Comparison of ENCODE assay signal across 7 cellular contexts in genomic region chr11:65112226-65112550, GRCh38. TPM values are rescaled to one million over a fixed set of nuclear protein-coding genes. Genes with fewer than 3 reads are reported as not detected.
DNase-seq lines count a peak whose midpoint lies in the region; ATAC-seq lines count a peak whose summit lies in the region.

No MANE protein-coding gene starts in this region.

- in situ Hi-C loops in ACHN (cut with HindIII; ENCODE audit: low pct_ligation_motif_present, low pct_unique_long_range_greater_than_20kb, low sequenced_read_pairs): no loop called here

- no peaks in the 10 kb centered on the region for H3K27me3 Mint-ChIP-seq in activated CD8-positive, alpha-beta T cell treated with anti-CD3 and anti-CD28 coated beads, Interleukin-2, amount 10 ng/mL, durations not matched to agents 7 days and 5 days (ENCODE audit: low read depth)

- no peak for DNase-seq in activated CD8-positive, alpha-beta T cell treated with anti-CD3 and anti-CD28 coated beads, Interleukin-2, amount 10 ng/mL, durations not matched to agents 7 days and 5 days
- no peak for DNase-seq in stimulated activated effector memory CD8-positive, alpha-beta T cell treated with anti-CD3 and anti-CD28 coated beads, Interleukin-12 subunit alpha, Interleukin-12 subunit beta, amount 100 ng/mL, for 72 hours (ENCODE audit: low spot score in 2 of 2)
- DNase-seq in ACHN: no peak
- DNase-seq in NCI-H187 (lab: John Stamatoyannopoulos, UW): no peak
- no peak for DNase-seq in AG08395 (ENCODE audit: low spot score)

- H3K27ac Mint-ChIP-seq in activated CD8-positive, alpha-beta T cell treated with anti-CD3 and anti-CD28 coated beads, Interleukin-2, amount 10 ng/mL, durations not matched to agents 7 days and 5 days: peak overlapping the region; percentile 85
- H3K27ac Mint-ChIP-seq in stimulated activated effector memory CD8-positive, alpha-beta T cell treated with anti-CD3 and anti-CD28 coated beads, Interleukin-12 subunit alpha, Interleukin-12 subunit beta, amount 100 ng/mL, for 72 hours: peak overlapping the region; percentile 95

- CTCF ChIA-PET in activated CD8-positive, alpha-beta T cell treated with anti-CD3 and anti-CD28 coated beads, Interleukin-2, amount 10 ng/mL, durations not matched to agents 7 days and 5 days (lab: Charles Lee): interaction anchor here (1.0 to 5.2 kb wide), 17 partner anchors 8 to 668 kb away, joined by 3 to 117 read pairs (median 5); partner anchors contain the start of genes ARL2, CAPN1, CDC42BPG and CDCA5

- ATAC-seq in HG03103 (IDR thresholded peaks at IDR 0.05; ENCODE audit: low read depth, unreplicated experiment): peak; percentile 1
- no peak for ATAC-seq in activated CD8-positive, alpha-beta T cell treated with anti-CD3 and anti-CD28 coated beads, Interleukin-2, amount 10 ng/mL, durations not matched to agents 7 days and 5 days
- ATAC-seq in stimulated activated effector memory CD8-positive, alpha-beta T cell treated with anti-CD3 and anti-CD28 coated beads, Interleukin-12 subunit alpha, Interleukin-12 subunit beta, amount 100 ng/mL, for 72 hours: no peak

- peaks cover 52% of the 10 kb centered on the region for H3K4me1 Mint-ChIP-seq in activated CD8-positive, alpha-beta T cell treated with anti-CD3 and anti-CD28 coated beads, Interleukin-2, amount 10 ng/mL, durations not matched to agents 7 days and 5 days (ENCODE audit: low read depth)
- peaks cover 48% of the 10 kb centered on the region for H3K4me1 Mint-ChIP-seq in stimulated activated effector memory CD8-positive, alpha-beta T cell treated with anti-CD3 and anti-CD28 coated beads, Interleukin-12 subunit alpha, Interleukin-12 subunit beta, amount 100 ng/mL, for 72 hours

- peaks cover 22% of the 10 kb centered on the region for H3K36me3 Mint-ChIP-seq in activated CD8-positive, alpha-beta T cell treated with anti-CD3 and anti-CD28 coated beads, Interleukin-2, amount 10 ng/mL, durations not matched to agents 7 days and 5 days (ENCODE audit: low read depth)
- H3K36me3 Mint-ChIP-seq in stimulated activated effector memory CD8-positive, alpha-beta T cell treated with anti-CD3 and anti-CD28 coated beads, Interleukin-12 subunit alpha, Interleukin-12 subunit beta, amount 100 ng/mL, for 72 hours: peaks cover 69% of the 10 kb centered on the region

- no peaks in the 10 kb centered on the region for H3K9me3 Mint-ChIP-seq in activated CD8-positive, alpha-beta T cell treated with anti-CD3 and anti-CD28 coated beads, Interleukin-2, amount 10 ng/mL, durations not matched to agents 7 days and 5 days (ENCODE audit: insufficient read depth)
- no peaks in the 10 kb centered on the region for H3K9me3 Mint-ChIP-seq in stimulated activated effector memory CD8-positive, alpha-beta T cell treated with anti-CD3 and anti-CD28 coated beads, Interleukin-12 subunit alpha, Interleukin-12 subunit beta, amount 100 ng/mL, for 72 hours

- peak overlapping the region; percentile 89 for H3K4me3 Mint-ChIP-seq in activated CD8-positive, alpha-beta T cell treated with anti-CD3 and anti-CD28 coated beads, Interleukin-2, amount 10 ng/mL, durations not matched to agents 7 days and 5 days
- peak overlapping the region; percentile 97 for H3K4me3 Mint-ChIP-seq in stimulated activated effector memory CD8-positive, alpha-beta T cell treated with anti-CD3 and anti-CD28 coated beads, Interleukin-12 subunit alpha, Interleukin-12 subunit beta, amount 100 ng/mL, for 72 hours

- POLR2A ChIA-PET in activated CD8-positive, alpha-beta T cell treated with anti-CD3 and anti-CD28 coated beads, Interleukin-2, amount 10 ng/mL, durations not matched to agents 7 days and 5 days (lab: Charles Lee): interaction anchor here (0.6 to 4.7 kb wide), 11 partner anchors 9 to 794 kb away, joined by 3 to 28 read pairs (median 3); partner anchors contain the start of genes CAPN1, CDCA5, FAU and MRPL49

- H3K4me3 ChIP-seq in iPS-11a (ENCODE audit: low read depth, low read length): peak overlapping the region; percentile 65

RNA-seq across cellular contexts. Expression of gene TM7SF2, which starts 0.5 kb away (rescaled TPM):
- 10 to 100 TPM; 25.3 to 26.1 TPM for total RNA-seq in activated CD8-positive, alpha-beta T cell treated with anti-CD3 and anti-CD28 coated beads, Interleukin-2, amount 10 ng/mL, durations not matched to agents 7 days and 5 days

RNA-seq across cellular contexts. Expression of gene ZNHIT2, which starts 5.3 kb away (rescaled TPM):
- total RNA-seq in activated CD8-positive, alpha-beta T cell treated with anti-CD3 and anti-CD28 coated beads, Interleukin-2, amount 10 ng/mL, durations not matched to agents 7 days and 5 days: 10 to 100 TPM; 11.6 to 12.4 TPM

RNA-seq across cellular contexts. Expression of gene FAU, which starts 9.7 kb away (rescaled TPM):
- total RNA-seq in activated CD8-positive, alpha-beta T cell treated with anti-CD3 and anti-CD28 coated beads, Interleukin-2, amount 10 ng/mL, durations not matched to agents 7 days and 5 days: 1,000 to 10,000 TPM in 1 of 2 experiments, 100 to 1,000 TPM in 1; 986 to 1,038 TPM

RNA-seq across cellular contexts. Expression of gene MRPL49, which starts 9.9 kb away (rescaled TPM):
- total RNA-seq in activated CD8-positive, alpha-beta T cell treated with anti-CD3 and anti-CD28 coated beads, Interleukin-2, amount 10 ng/mL, durations not matched to agents 7 days and 5 days: 10 to 100 TPM; 47.3 to 51.1 TPM

RNA-seq across cellular contexts. Expression of gene VPS51, which starts 16.2 kb away (rescaled TPM):
- total RNA-seq in activated CD8-positive, alpha-beta T cell treated with anti-CD3 and anti-CD28 coated beads, Interleukin-2, amount 10 ng/mL, durations not matched to agents 7 days and 5 days: 100 to 1,000 TPM; 116 to 131 TPM
